ENCODE assay signal across 2 cellular contexts in the genomic region with DNA sequence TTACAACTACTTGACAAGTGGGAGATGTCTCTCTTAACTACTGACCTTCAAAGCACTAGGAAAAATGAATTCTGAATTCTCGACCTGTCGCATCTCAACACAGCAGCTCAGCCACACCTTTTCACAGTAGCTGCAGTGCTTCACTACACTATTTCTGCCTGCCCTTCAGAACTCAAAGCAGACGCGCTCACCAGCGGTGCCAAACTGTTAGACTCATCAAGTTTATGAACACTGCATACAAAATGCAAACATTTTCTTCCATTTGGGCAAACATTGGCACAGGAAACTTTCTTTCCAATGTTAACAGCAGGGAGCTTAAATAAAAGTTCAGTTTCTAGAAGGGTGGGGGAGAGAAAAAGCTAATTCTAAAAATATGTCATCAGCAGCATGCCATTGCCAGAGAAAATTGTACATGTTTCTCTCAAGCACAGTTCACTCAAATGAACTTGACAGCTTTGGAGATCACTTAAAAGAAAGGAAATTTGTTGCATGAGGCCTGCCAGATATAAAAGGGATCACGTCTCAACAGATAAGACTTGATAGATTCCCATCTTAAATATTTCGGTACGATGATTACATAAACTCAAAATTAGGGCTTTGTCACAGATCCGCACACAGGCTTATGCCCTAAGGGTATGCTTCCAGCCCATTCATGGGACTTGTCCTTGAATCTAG.
TF ChIP-seq lines count a peak whose summit lies in the region.

No MANE protein-coding gene starts in this region.

TF ChIP-seq in IMR-90, 13 proteins besides CTCF, POLR2A, EP300 and RAD21:
- TF ChIP-seq MAFK (IDR thresholded peaks at IDR 0.05; ENCODE audit: low read depth, low read length) (no peak), FOS (IDR thresholded peaks at IDR 0.05; ENCODE audit: low read depth, low read length) (no peak), BHLHE40 (IDR thresholded peaks at IDR 0.05; ENCODE audit: low read depth, low read length) (no peak), RCOR1 (IDR thresholded peaks at IDR 0.05; ENCODE audit: insufficient replicate concordance, low read length) (no peak), CEBPB (IDR thresholded peaks at IDR 0.05; ENCODE audit: low read depth, low read length) (no peak), RFX5 (IDR thresholded peaks at IDR 0.05; ENCODE audit: low read depth, low read length) (no peak), MXI1 (IDR thresholded peaks at IDR 0.05; ENCODE audit: borderline replicate concordance, low read depth, low read length) (no peak), NFE2L2 (IDR thresholded peaks at IDR 0.05; ENCODE audit: low read depth, low read length) (no peak), SMC3 (IDR thresholded peaks at IDR 0.05; ENCODE audit: low read depth, low read length) (no peak), CHD1 (IDR thresholded peaks at IDR 0.05; ENCODE audit: low read depth, low read length) (no peak), MAZ (IDR thresholded peaks at IDR 0.05; ENCODE audit: borderline replicate concordance, low read depth, low read length) (no peak)
- TF ChIP-seq, protein P1, sequence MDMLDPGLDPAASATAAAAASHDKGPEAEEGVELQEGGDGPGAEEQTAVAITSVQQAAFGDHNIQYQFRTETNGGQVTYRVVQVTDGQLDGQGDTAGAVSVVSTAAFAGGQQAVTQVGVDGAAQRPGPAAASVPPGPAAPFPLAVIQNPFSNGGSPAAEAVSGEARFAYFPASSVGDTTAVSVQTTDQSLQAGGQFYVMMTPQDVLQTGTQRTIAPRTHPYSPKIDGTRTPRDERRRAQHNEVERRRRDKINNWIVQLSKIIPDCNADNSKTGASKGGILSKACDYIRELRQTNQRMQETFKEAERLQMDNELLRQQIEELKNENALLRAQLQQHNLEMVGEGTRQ (IDR thresholded peaks at IDR 0.05; ENCODE audit: low read depth, low read length): no peak
- TF ChIP-seq, protein P2, sequence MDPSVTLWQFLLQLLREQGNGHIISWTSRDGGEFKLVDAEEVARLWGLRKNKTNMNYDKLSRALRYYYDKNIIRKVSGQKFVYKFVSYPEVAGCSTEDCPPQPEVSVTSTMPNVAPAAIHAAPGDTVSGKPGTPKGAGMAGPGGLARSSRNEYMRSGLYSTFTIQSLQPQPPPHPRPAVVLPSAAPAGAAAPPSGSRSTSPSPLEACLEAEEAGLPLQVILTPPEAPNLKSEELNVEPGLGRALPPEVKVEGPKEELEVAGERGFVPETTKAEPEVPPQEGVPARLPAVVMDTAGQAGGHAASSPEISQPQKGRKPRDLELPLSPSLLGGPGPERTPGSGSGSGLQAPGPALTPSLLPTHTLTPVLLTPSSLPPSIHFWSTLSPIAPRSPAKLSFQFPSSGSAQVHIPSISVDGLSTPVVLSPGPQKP (IDR thresholded peaks at IDR 0.05; ENCODE audit: borderline replicate concordance, low read depth, low read length): no peak

TF ChIP-seq in SK-N-SH, 30 proteins besides CTCF, POLR2A, EP300 and RAD21:
- TF ChIP-seq MXI1 (IDR thresholded peaks at IDR 0.05; ENCODE audit: low read depth, low read length) (peak; percentile 45; the same call in 1 of the 2 replicates), RCOR1 (IDR thresholded peaks at IDR 0.05; ENCODE audit: low read length) (peak; percentile 44; the same call in 1 of the 2 replicates), FOXJ3 (CRISPR knock-in tag; IDR thresholded peaks at IDR 0.05) (no peak), NRF1 (IDR thresholded peaks at IDR 0.05; ENCODE audit: low read depth, low read length) (no peak), GATA2 (CRISPR knock-in tag; IDR thresholded peaks at IDR 0.05) (peak; percentile 72), TCF12 (IDR thresholded peaks at IDR 0.05) (0 out of 2 replicates have a peak, but pooled peaks have one; percentile 29)
